31 cellular contexts compared by ENCODE assay signal in genomic region chr16:11968577-11968976, GRCh38. TPM values are rescaled to one million over a fixed set of nuclear protein-coding genes. Genes with fewer than 3 reads are reported as not detected.
DNase-seq lines count a peak whose midpoint lies in the region; ATAC-seq, FAIRE-seq and TF ChIP-seq lines count a peak whose summit lies in the region.
"Had no signal": no experiment of that assay in that cellular context is flagged by ENCODE, and none has a peak within 500 bp of the region (broad histone marks: within the 10 kb centered on the region; RNA-seq: fewer than 3 reads in every experiment).

No MANE protein-coding gene starts in this region.

- H3K36me3 ChIP-seq in OCI-LY7 (ENCODE audit: insufficient read depth, low read length) (peaks cover 24% of the 10 kb centered on the region; the same call in 1 of the 2 replicates), K562 (ENCODE audit: control insufficient read depth, insufficient read depth, low read length) (no peaks in the 10 kb centered on the region)
- H3K36me3 ChIP-seq: BLaER1 had no signal

- H3K27me3 ChIP-seq in K562 (ENCODE audit: control insufficient read depth in 2 of 2, insufficient read depth in 2 of 2, low read length in 2 of 2): no peaks in the 10 kb centered on the region
- H3K27me3 ChIP-seq: BLaER1 had no signal

- intact Hi-C loops in OCI-LY7 (cut with micrococcal nuclease; ENCODE audit: unreplicated experiment) (loop anchor here (5.0 to 10.0 kb wide), 3 partner anchors 266 to 356 kb away; no protein-coding TSS in a partner anchor), K562 (cut with micrococcal nuclease) (no loop called here)

- FAIRE-seq in K562 (lab: Jason Lieb, UNC): no peak
- FAIRE-seq: D721Med, GM12892 had no signal

- no peak overlapping the region for H2AFZ ChIP-seq in OCI-LY7 (ENCODE audit: low read length)
- no peak overlapping the region for H2AFZ ChIP-seq in K562 (ENCODE audit: low read depth, low read length)
- H2AFZ ChIP-seq: GM23338 had no signal

- in situ Hi-C loops in K562 (cut with MboI): no loop called here

- peak overlapping the region; percentile 97 for H3K4me2 ChIP-seq in OCI-LY7 (ENCODE audit: low read length)
- H3K4me2 ChIP-seq in K562 (ENCODE audit: insufficient read depth, low read length): no peak overlapping the region
- H3K4me2 ChIP-seq: BLaER1, GM23338 had no signal

- H3K4me3 ChIP-seq in OCI-LY7 (ENCODE audit: low read depth, low read length, poor library complexity, severe bottlenecking) (peak overlapping the region; percentile 68), K562 (no peak overlapping the region)
- H3K4me3 ChIP-seq: BLaER1, GM23338 had no signal

- ATAC-seq in GM18505 (IDR thresholded peaks at IDR 0.05; ENCODE audit: unreplicated experiment) (no peak), K562 (no peak), GM19324 (IDR thresholded peaks at IDR 0.05; ENCODE audit: low FRiP score, unreplicated experiment) (no peak)
- ATAC-seq: GM23338, Panc1 had no signal

- BruUV-seq in OCI-LY7 (replicated peaks; lab: Mats Ljungman, UMichigan) (no TSS peak), K562 (replicated peaks; lab: Mats Ljungman, UMichigan) (no TSS peak)

- no peaks in the 10 kb centered on the region for H4K20me1 ChIP-seq in OCI-LY7 (ENCODE audit: insufficient read depth, low read length)
- H4K20me1 ChIP-seq in K562 (replicated peaks; ENCODE audit: control insufficient read depth, insufficient read depth, low read length): no peaks in the 10 kb centered on the region
- H4K20me1 ChIP-seq: BLaER1 had no signal

- peak; percentile 16 for DNase-seq in NCI-H446 treated with DMSO at 0.1 percent for 48 hours (lab: John Stamatoyannopoulos, UW)
- DNase-seq in NCI-H446 (lab: John Stamatoyannopoulos, UW): no peak
- DNase-seq in OCI-LY7 (ENCODE audit: low spot score): no peak
- DNase-seq in K562 (ENCODE audit: extremely low read depth in 1 of 4, low spot score in 3 of 4): no peak
- no peak for DNase-seq in GM10248 (ENCODE audit: extremely low spot score)
- no peak for DNase-seq in SW480 (ENCODE audit: low spot score)
- DNase-seq: 8988T; CD4-positive, CD25-positive, alpha-beta regulatory T cell; H9; KG1; NCI-H1092 treated with DMSO at 0.1 percent for 48 hours; NCI-H1436 treated with DMSO at 0.1 percent for 48 hours; NCI-H187 treated with DMSO at 0.1 percent for 48 hours; NCI-H2171 treated with DMSO at 0.1 percent for 48 hours; NCI-H526 treated with DMSO at 0.1 percent for 48 hours; SHP77; SW 1271; T-helper 2 cell had no signal

- no peak for TF ChIP-seq EP300 in K562 (IDR thresholded peaks at IDR 0.05; ENCODE audit: low read length)

- H3K9ac ChIP-seq in K562 (ENCODE audit: insufficient read depth in 1 of 2, low read depth in 2 of 2, low read length in 2 of 2): no peak overlapping the region
- H3K9ac ChIP-seq: BLaER1 had no signal

- POLR2A ChIA-PET in OCI-LY7 (lab: Charles Lee) (interaction anchor here (0.6 to 2.3 kb wide), 6 partner anchors 8 to 713 kb away, joined by 3 to 11 read pairs (median 4); partner anchors contain the start of genes SNX29 and TXNDC11), K562 (lab: Yijun Ruan, JAX) (interaction anchor here (0.9 to 2.6 kb wide), 3 partner anchors 8 to 10 kb away, joined by 3 to 9 read pairs (median 5); partner anchors contain the start of gene SNX29), GM10248 (lab: Yijun Ruan, JAX) (interaction anchor here (1.1 kb wide), 1 partner anchor 10 kb away, joined by 3 read pairs; no protein-coding TSS in a partner anchor)

- TF ChIP-seq POLR2A in GM18505 (IDR thresholded peaks at IDR 0.05; ENCODE audit: borderline replicate concordance, extremely low read depth, insufficient read depth, insufficient read length): peak; percentile 20
- TF ChIP-seq POLR2A in K562 (conservative IDR thresholded peaks at IDR 0.05): no peak

- H3K79me2 ChIP-seq in OCI-LY7 (ENCODE audit: insufficient read depth, low read depth, low read length) (peaks cover 7% of the 10 kb centered on the region; the same call in 1 of the 2 replicates), K562 (ENCODE audit: control insufficient read depth, insufficient read depth, low read length) (no peaks in the 10 kb centered on the region)

- CTCF ChIA-PET in OCI-LY7 (lab: Charles Lee; ENCODE audit: unreplicated experiment) (interaction anchor here (1.0 kb wide), 1 partner anchor 9 kb away, joined by 4 read pairs; no protein-coding TSS in a partner anchor), K562 (lab: Yijun Ruan, JAX; ENCODE audit: low intra/inter-chr PET ratio) (no interaction called here), GM10248 (lab: Yijun Ruan, JAX) (interaction anchor here (1.2 to 3.4 kb wide), 7 partner anchors 9 to 127 kb away, joined by 3 to 21 read pairs (median 8); no protein-coding TSS in a partner anchor)

- H3K9me3 ChIP-seq in OCI-LY7 (ENCODE audit: low read length): no peaks in the 10 kb centered on the region
- H3K9me3 ChIP-seq in K562 (replicated peaks; ENCODE audit: control insufficient read depth, insufficient read depth, low read depth, low read length): no peaks in the 10 kb centered on the region
- H3K9me3 ChIP-seq: BLaER1 had no signal

- H3K27ac ChIP-seq in OCI-LY7 (ENCODE audit: low read depth, low read length, poor library complexity, severe bottlenecking) (no peak overlapping the region), K562 (ENCODE audit: extremely low read depth, low read depth, low read length) (no peak overlapping the region)
- H3K27ac ChIP-seq: BLaER1, RWPE1 had no signal

- TF ChIP-seq CTCF in OCI-LY7 (conservative IDR thresholded peaks at IDR 0.05; ENCODE audit: low read length) (no peak), K562 (IDR thresholded peaks at IDR 0.05 in 2 of 3, conservative IDR thresholded peaks at IDR 0.05 in 1 of 3; ENCODE audit: insufficient read depth in 2 of 3, low read depth in 1 of 3, low read length in 3 of 3) (no peak), GM10248 (IDR thresholded peaks at IDR 0.05; ENCODE audit: control extremely low read depth, extremely low read depth, low read depth, missing control alignments) (no peak)

- 25% methylated on average over 2 of the region's 3 CpGs for WGBS in K562 (ENCODE audit: insufficient coverage, low coverage, missing lambda C conversion rate)

- H3K4me1 ChIP-seq in OCI-LY7 (ENCODE audit: insufficient read depth, low read length, poor library complexity, severe bottlenecking): peaks cover 56% of the 10 kb centered on the region
- peaks cover 0 to 12% of the 10 kb centered on the region in 2 experiments; a peak in 2 of 5 replicates for H3K4me1 ChIP-seq in K562 (replicated peaks in 1 of 2; ENCODE audit: control insufficient read depth in 2 of 2, insufficient read depth in 2 of 2, low read length in 2 of 2)

- no peaks in the 10 kb centered on the region for H3K9me1 ChIP-seq in K562 (ENCODE audit: control insufficient read depth, insufficient read depth, low read length)

- no peak for TF ChIP-seq RAD21 in K562 (CRISPR knock-in tag; conservative IDR thresholded peaks at IDR 0.05 in 1 of 2, IDR thresholded peaks at IDR 0.05 in 1 of 2)

- H3K9me2 ChIP-seq in OCI-LY7 (ENCODE audit: insufficient read depth, low read length): no peaks in the 10 kb centered on the region

RNA-seq across cellular contexts. Expression of gene TNFRSF17, which starts 3.6 kb away (rescaled TPM):
- 53.4 and 58.2 TPM in 2 replicates for total RNA-seq in OCI-LY7 (2014; rRNA removed; shearing (Covaris generic))
- 33.6 and 38.8 TPM in 2 replicates for total RNA-seq in OCI-LY7 (2022)
- not detected in 2 replicates for total RNA-seq in K562 (2011; cell fraction: chromatin; rRNA removed; ENCODE audit: low replicate concordance)
- not detected in 2 replicates for total RNA-seq in K562 (2011; cell fraction: nucleolus; rRNA removed)
- total RNA-seq in K562 (2011; cell fraction: nucleoplasm; rRNA removed): not detected in 2 replicates
- total RNA-seq in K562 (2014; rRNA removed): not detected in 2 replicates
- total RNA-seq in K562 (2014; rRNA removed; fragmentation: Illumina TruSeq; extraction: Trizol): not detected in 2 replicates
- total RNA-seq in K562 (2015; rRNA removed; fragmentation: Illumina TruSeq; extraction: Trizol): not detected in 2 replicates
- not detected in 2 replicates for total RNA-seq in K562 (2021)
- polyA plus RNA-seq in K562 (2011; rRNA removed): not detected in 2 replicates
- polyA plus RNA-seq in K562 (2011; cell fraction: cytosol; rRNA removed): not detected in 2 replicates
- polyA plus RNA-seq in K562 (2011; cell fraction: nucleus; rRNA removed): not detected in 2 replicates
- not detected in 2 replicates for polyA plus RNA-seq in K562 (2012)
- polyA plus RNA-seq in K562 (2014; fragmentation: Illumina TruSeq; extraction: Trizol): not detected in 2 replicates
- polyA plus RNA-seq in K562 (2014; fragmentation: Nextera tagmentation; extraction: Ambion mirVana): not detected
- not detected in 2 replicates for polyA plus RNA-seq in K562 (2014; rRNA removed)
- not detected in 2 replicates for polyA minus RNA-seq in K562 (2011; rRNA and poly(A)+ RNA removed)
- polyA minus RNA-seq in K562 (2011; cell fraction: cytosol; rRNA and poly(A)+ RNA removed): not detected in 2 replicates
- polyA minus RNA-seq in K562 (2011; cell fraction: nucleus; rRNA and poly(A)+ RNA removed): not detected in 2 replicates
- total RNA-seq: CD4-positive, CD25-positive, alpha-beta regulatory T cell; Daoy; G401; GM23338; H9; HT1080; NCI-H460; SK-MEL-5 had no signal
- polyA plus RNA-seq: CD4-positive, CD25-positive, alpha-beta regulatory T cell; GM23338 had no signal

RNA-seq across cellular contexts. Expression of gene SNX29, which starts 8.0 kb away (rescaled TPM):
- total RNA-seq in OCI-LY7 (2014; rRNA removed; shearing (Covaris generic)): 23.6 and 27.0 TPM in 2 replicates
- total RNA-seq in OCI-LY7 (2022): 37.3 and 40.8 TPM in 2 replicates
- 65.5 and 121 TPM in 2 replicates for total RNA-seq in K562 (2011; cell fraction: chromatin; rRNA removed; ENCODE audit: low replicate concordance)
- total RNA-seq in K562 (2011; cell fraction: nucleolus; rRNA removed): 41.4 and 46.6 TPM in 2 replicates
- 50.2 and 55.7 TPM in 2 replicates for total RNA-seq in K562 (2011; cell fraction: nucleoplasm; rRNA removed)
- 4.5 and 8.3 TPM in 2 replicates for total RNA-seq in K562 (2014; rRNA removed)
- 4.8 and 5.4 TPM in 2 replicates for total RNA-seq in K562 (2014; rRNA removed; fragmentation: Illumina TruSeq; extraction: Trizol)
- 6.9 and 7.2 TPM in 2 replicates for total RNA-seq in K562 (2015; rRNA removed; fragmentation: Illumina TruSeq; extraction: Trizol)
- total RNA-seq in K562 (2021): 10.2 and 12.8 TPM in 2 replicates
- polyA plus RNA-seq in K562 (2011; rRNA removed): 4.8 and 6.5 TPM in 2 replicates
- polyA plus RNA-seq in K562 (2011; cell fraction: cytosol; rRNA removed): 3.0 and 4.4 TPM in 2 replicates
- 3.4 and 6.4 TPM in 2 replicates for polyA plus RNA-seq in K562 (2011; cell fraction: nucleus; rRNA removed)
- polyA plus RNA-seq in K562 (2012): 7.0 and 8.2 TPM in 2 replicates
- polyA plus RNA-seq in K562 (2014; fragmentation: Illumina TruSeq; extraction: Trizol): 4.8 TPM in 2 replicates
- polyA plus RNA-seq in K562 (2014; fragmentation: Nextera tagmentation; extraction: Ambion mirVana): 1 to 10 TPM; 1.5 to 5.5 TPM
- polyA plus RNA-seq in K562 (2014; rRNA removed): 3.7 and 4.1 TPM in 2 replicates
- polyA minus RNA-seq in K562 (2011; rRNA and poly(A)+ RNA removed): 13.4 and 13.6 TPM in 2 replicates
- 7.3 and 9.1 TPM in 2 replicates for polyA minus RNA-seq in K562 (2011; cell fraction: cytosol; rRNA and poly(A)+ RNA removed)
- 12.8 and 26.5 TPM in 2 replicates for polyA minus RNA-seq in K562 (2011; cell fraction: nucleus; rRNA and poly(A)+ RNA removed)

RNA-seq across cellular contexts. Expression of gene NPIPB2, which starts 26.7 kb away (rescaled TPM):
- total RNA-seq in OCI-LY7 (2014; rRNA removed; shearing (Covaris generic)): 5.7 and 7.5 TPM in 2 replicates
- 30.3 and 35.9 TPM in 2 replicates for total RNA-seq in OCI-LY7 (2022)
- 60.6 and 96.4 TPM in 2 replicates for total RNA-seq in K562 (2011; cell fraction: chromatin; rRNA removed; ENCODE audit: low replicate concordance)
- 14.0 and 22.1 TPM in 2 replicates for total RNA-seq in K562 (2011; cell fraction: nucleolus; rRNA removed)
- total RNA-seq in K562 (2011; cell fraction: nucleoplasm; rRNA removed): 23.3 and 36.0 TPM in 2 replicates
- 0.86 and 1.4 TPM in 2 replicates for total RNA-seq in K562 (2014; rRNA removed)
- total RNA-seq in K562 (2014; rRNA removed; fragmentation: Illumina TruSeq; extraction: Trizol): 1.8 and 1.9 TPM in 2 replicates
- total RNA-seq in K562 (2015; rRNA removed; fragmentation: Illumina TruSeq; extraction: Trizol): 2.9 and 3.4 TPM in 2 replicates
- 2.9 and 4.1 TPM in 2 replicates for total RNA-seq in K562 (2021)
- 1.0 and 1.9 TPM in 2 replicates for polyA plus RNA-seq in K562 (2011; rRNA removed)
- polyA plus RNA-seq in K562 (2011; cell fraction: cytosol; rRNA removed): 0.39 and 1.7 TPM in 2 replicates
- 16.3 and 24.2 TPM in 2 replicates for polyA plus RNA-seq in K562 (2011; cell fraction: nucleus; rRNA removed)
- polyA plus RNA-seq in K562 (2012): 2.3 and 4.0 TPM in 2 replicates
- 0.58 and 0.91 TPM in 2 replicates for polyA plus RNA-seq in K562 (2014; fragmentation: Illumina TruSeq; extraction: Trizol)
- polyA plus RNA-seq in K562 (2014; fragmentation: Nextera tagmentation; extraction: Ambion mirVana): under 1 TPM in 1 of 2 experiments, not detected in 1; 0.21 TPM
- polyA plus RNA-seq in K562 (2014; rRNA removed): 1.9 and 3.6 TPM in 2 replicates
- 6.6 and 7.1 TPM in 2 replicates for polyA minus RNA-seq in K562 (2011; rRNA and poly(A)+ RNA removed)
- polyA minus RNA-seq in K562 (2011; cell fraction: cytosol; rRNA and poly(A)+ RNA removed): 1.9 and 2.8 TPM in 2 replicates
- polyA minus RNA-seq in K562 (2011; cell fraction: nucleus; rRNA and poly(A)+ RNA removed): 7.0 and 9.3 TPM in 2 replicates
- total RNA-seq: Daoy had no signal

RNA-seq across cellular contexts. Expression of gene GSPT1, which starts 52.8 kb away (rescaled TPM):
- total RNA-seq in OCI-LY7 (2014; rRNA removed; shearing (Covaris generic)): 54.3 and 67.2 TPM in 2 replicates
- 144 and 146 TPM in 2 replicates for total RNA-seq in OCI-LY7 (2022)
- 57.0 and 199 TPM in 2 replicates for total RNA-seq in K562 (2011; cell fraction: chromatin; rRNA removed; ENCODE audit: low replicate concordance)
- 38.0 and 40.4 TPM in 2 replicates for total RNA-seq in K562 (2011; cell fraction: nucleolus; rRNA removed)
- total RNA-seq in K562 (2011; cell fraction: nucleoplasm; rRNA removed): 65.7 and 69.3 TPM in 2 replicates
- 107 TPM in 2 replicates for total RNA-seq in K562 (2014; rRNA removed)
- total RNA-seq in K562 (2014; rRNA removed; fragmentation: Illumina TruSeq; extraction: Trizol): 151 and 161 TPM in 2 replicates
- total RNA-seq in K562 (2015; rRNA removed; fragmentation: Illumina TruSeq; extraction: Trizol): 147 and 148 TPM in 2 replicates
- total RNA-seq in K562 (2021): 210 and 219 TPM in 2 replicates
- 126 and 162 TPM in 2 replicates for polyA plus RNA-seq in K562 (2011; rRNA removed)
- 34.0 and 61.3 TPM in 2 replicates for polyA plus RNA-seq in K562 (2011; cell fraction: cytosol; rRNA removed)
- 44.0 and 62.3 TPM in 2 replicates for polyA plus RNA-seq in K562 (2011; cell fraction: nucleus; rRNA removed)
- 105 and 133 TPM in 2 replicates for polyA plus RNA-seq in K562 (2012)
- polyA plus RNA-seq in K562 (2014; fragmentation: Illumina TruSeq; extraction: Trizol): 219 and 269 TPM in 2 replicates
- polyA plus RNA-seq in K562 (2014; fragmentation: Nextera tagmentation; extraction: Ambion mirVana): 10 to 100 TPM; 63.8 to 75.0 TPM
- polyA plus RNA-seq in K562 (2014; rRNA removed): 111 and 132 TPM in 2 replicates
- 195 and 213 TPM in 2 replicates for polyA minus RNA-seq in K562 (2011; rRNA and poly(A)+ RNA removed)
- polyA minus RNA-seq in K562 (2011; cell fraction: cytosol; rRNA and poly(A)+ RNA removed): 105 and 141 TPM in 2 replicates
- polyA minus RNA-seq in K562 (2011; cell fraction: nucleus; rRNA and poly(A)+ RNA removed): 21.4 and 47.9 TPM in 2 replicates

Comparison
In these comparisons a context has a peak if more than half of its experiments do, and no peak if none do; other contexts are left out.
1. RNA of gene TNFRSF17, which starts 3.6 kb away (total RNA-seq): 33.6 to 58.2 TPM in OCI-LY7; not detected in K562; every median in the first group is over 10 times any median in the second.